Comparison of ENCODE assay signal across 1 cellular context in genomic region chr10:72727128-72727527, GRCh38.
A peak's percentile ranks its signal among the peaks of the same experiment; 100 is the strongest.
TF ChIP-seq lines count a peak whose summit lies in the region.

No MANE protein-coding gene starts in this region.

TF ChIP-seq in HEK293, 187 proteins besides CTCF, POLR2A, EP300 and RAD21 (continued from another document):
- peak; percentile 66 for TF ChIP-seq PRDM6 (tag by site-specific recombination; IDR thresholded peaks at IDR 0.05)
- TF ChIP-seq FEZF1 (tag by site-specific recombination; IDR thresholded peaks at IDR 0.05) = 0 out of 2 replicates have a peak, but pooled peaks have one; percentile 8
- 0 out of 2 replicates have a peak, but pooled peaks have one; percentile 38 for TF ChIP-seq ZNF449 (tag by site-specific recombination; IDR thresholded peaks at IDR 0.05)
- no peak for TF ChIP-seq ZNF239 (tag by site-specific recombination; IDR thresholded peaks at IDR 0.05)
- peak; percentile 72 for TF ChIP-seq ZBTB17 (tag by site-specific recombination; IDR thresholded peaks at IDR 0.05)
- TF ChIP-seq SP7 (tag by site-specific recombination; IDR thresholded peaks at IDR 0.05) = peak; percentile 38; the same call in 1 of the 2 replicates
